In genomic region chr4:14309429-14309828, GRCh38 we compare ENCODE assay signal across 1 cellular context.
TF ChIP-seq lines count a peak whose summit lies in the region.

No MANE protein-coding gene starts in this region.

TF ChIP-seq in GM23338, 12 proteins besides CTCF, POLR2A, EP300 and RAD21 (continued from another document):
- TF ChIP-seq ZNF462 (CRISPR knock-in tag; IDR thresholded peaks at IDR 0.05) (no peak), STAT1 (IDR thresholded peaks at IDR 0.05; ENCODE audit: unreplicated experiment) (no peak), CREB1 (CRISPR knock-in tag; IDR thresholded peaks at IDR 0.05; ENCODE audit: low read depth) (no peak), ETS1 (IDR thresholded peaks at IDR 0.05) (no peak), REST (IDR thresholded peaks at IDR 0.05; ENCODE audit: unreplicated experiment) (no peak), NANOG (IDR thresholded peaks at IDR 0.05; ENCODE audit: borderline replicate concordance) (no peak), EZH2phosphoT487 (IDR thresholded peaks at IDR 0.05; ENCODE audit: unreplicated experiment) (no peak)
TF ChIP-seq in GM23338: peak in this region for 0.
